8 cellular contexts compared by ENCODE assay signal in genomic region chr1:205658943-205659581, GRCh38.
A peak's percentile ranks its signal among the peaks of the same experiment; 100 is the strongest.
DNase-seq lines count a peak whose midpoint lies in the region; ATAC-seq and TF ChIP-seq lines count a peak whose summit lies in the region.

No MANE protein-coding gene starts in this region.

- no peaks in the 10 kb centered on the region for H3K27me3 ChIP-seq in layer of hippocampus (ENCODE audit: control insufficient read depth, insufficient read depth, low read length)

- peak; percentile 83 for ATAC-seq in HG02642 (IDR thresholded peaks at IDR 0.05; ENCODE audit: poor library complexity, unreplicated experiment)

- DNase-seq in GM10266 (ENCODE audit: extremely low spot score), result peak; percentile 90
- DNase-seq in NCI-H1930 (lab: John Stamatoyannopoulos, UW), result peak; percentile 20 to 50
- DNase-seq in activated CD4-positive, CD25-positive, alpha-beta regulatory T cell (lab: John Stamatoyannopoulos, UW), result peak; percentile 47 to 62 (median 51)
- DNase-seq in caudate nucleus (lab: John Stamatoyannopoulos, UW), result peak in 58 of 61 donors; percentile 26 to 88 (median 68)
- DNase-seq in stimulated activated CD4-positive, alpha-beta T cell treated with anti-CD3 and anti-CD28 coated beads, Interleukin-2, amount 100 ng/mL, for 48 hours, result peak; percentile 72 to 74
- no peak for DNase-seq in SW480 (ENCODE audit: low spot score)

- peak overlapping the region; percentile 55 for H3K27ac ChIP-seq in caudate nucleus (ENCODE audit: low read depth, low read length)
- peak overlapping the region; percentile 58 for H3K27ac ChIP-seq in layer of hippocampus (ENCODE audit: low read depth, low read length)

- peak; percentile 99 for TF ChIP-seq CTCF in GM10266 (IDR thresholded peaks at IDR 0.05; ENCODE audit: control insufficient read depth, insufficient read depth, low read depth, missing control alignments)
